ENCODE assay signal across 32 cellular contexts in genomic region chr5:27524515-27524914, GRCh38.
"Had no signal": no experiment of that assay in that cellular context is flagged by ENCODE, and none has a peak within 500 bp of the region (broad histone marks: within the 10 kb centered on the region; RNA-seq: fewer than 3 reads in every experiment).

No MANE protein-coding gene starts in this region.

- ATAC-seq: activated CD8-positive, alpha-beta memory T cell treated with anti-CD3 and anti-CD28 coated beads, Interleukin-2, amount 10 ng/mL, durations not matched to agents 7 days and 5 days; activated CD8-positive, alpha-beta T cell treated with anti-CD3 and anti-CD28 coated beads, Interleukin-2, amount 10 ng/mL, durations not matched to agents 7 days and 5 days; activated naive CD8-positive, alpha-beta T cell treated with anti-CD3 and anti-CD28 coated beads, Interleukin-2, amount 50 U/mL, for 24 hours; body of pancreas; foreskin keratinocyte; gastroesophageal sphincter; T-helper 17 cell had no signal

- H3K4me1 Mint-ChIP-seq: activated CD4-positive, alpha-beta T cell treated with anti-CD3 and anti-CD28 coated beads, Interleukin-2, amount 10 ng/mL, durations not matched to agents 7 days and 5 days; activated CD8-positive, alpha-beta memory T cell treated with anti-CD3 and anti-CD28 coated beads, Interleukin-2, amount 10 ng/mL, durations not matched to agents 7 days and 5 days; activated naive CD4-positive, alpha-beta T cell treated with anti-CD3 and anti-CD28 coated beads, Interleukin-2, amount 50 U/mL, for 24 hours; activated naive CD8-positive, alpha-beta T cell treated with anti-CD3 and anti-CD28 coated beads for 36 hours; activated naive CD8-positive, alpha-beta T cell treated with anti-CD3 and anti-CD28 coated beads, Interleukin-2, amount 50 U/mL, for 24 hours; T-helper 17 cell had no signal

- H3K4me3 ChIP-seq: adrenal gland, body of pancreas, colonic mucosa, esophagus muscularis mucosa, gastroesophageal sphincter had no signal

- DNase-seq: activated CD4-positive, alpha-beta memory T cell treated with anti-CD3 and anti-CD28 coated beads for 36 hours; activated CD4-positive, alpha-beta T cell treated with anti-CD3 and anti-CD28 coated beads for 1 hour; activated CD4-positive, alpha-beta T cell treated with anti-CD3 and anti-CD28 coated beads for 4 hours; activated CD4-positive, alpha-beta T cell treated with anti-CD3 and anti-CD28 coated beads, Interleukin-2, amount 10 ng/mL, durations not matched to agents 7 days and 5 days; activated CD8-positive, alpha-beta memory T cell treated with anti-CD3 and anti-CD28 coated beads, Interleukin-2, amount 10 ng/mL, durations not matched to agents 7 days and 5 days; activated CD8-positive, alpha-beta memory T cell treated with anti-CD3 and anti-CD28 coated beads, Interleukin-2, amount 50 U/mL, for 4 hours; activated CD8-positive, alpha-beta T cell treated with anti-CD3 and anti-CD28 coated beads, Interleukin-2, amount 10 ng/mL, durations not matched to agents 7 days and 5 days; activated effector memory CD4-positive, alpha-beta T cell treated with anti-CD3 and anti-CD28 coated beads, Interleukin-2, amount 50 U/mL, for 16 hours; activated naive CD4-positive, alpha-beta T cell treated with anti-CD3 and anti-CD28 coated beads for 36 hours; activated naive CD8-positive, alpha-beta T cell treated with anti-CD3 and anti-CD28 coated beads for 36 hours; activated naive CD8-positive, alpha-beta T cell treated with anti-CD3 and anti-CD28 coated beads, Interleukin-2, amount 50 U/mL, for 24 hours; activated T-cell treated with anti-CD3 and anti-CD28 coated beads, Interleukin-2, amount 50 U/mL, for 1 hour; activated T-cell treated with anti-CD3 and anti-CD28 coated beads, Interleukin-2, amount 50 U/mL, for 48 hours; adrenal gland; amygdala; aorta; body of pancreas; caudate nucleus; colonic mucosa; effector CD8-positive, alpha-beta T cell; erythroblast; foreskin keratinocyte; head of caudate nucleus; T-helper 1 cell; T-helper 17 cell; T1000 had no signal

- H3K27me3 ChIP-seq: adrenal gland, body of pancreas, colonic mucosa, esophagus muscularis mucosa, foreskin keratinocyte, gastroesophageal sphincter had no signal

- H3K27ac Mint-ChIP-seq: activated CD4-positive, alpha-beta memory T cell treated with anti-CD3 and anti-CD28 coated beads for 36 hours; activated CD4-positive, alpha-beta T cell treated with anti-CD3 and anti-CD28 coated beads, Interleukin-2, amount 10 ng/mL, durations not matched to agents 7 days and 5 days; activated CD8-positive, alpha-beta memory T cell treated with anti-CD3 and anti-CD28 coated beads, Interleukin-2, amount 10 ng/mL, durations not matched to agents 7 days and 5 days; activated CD8-positive, alpha-beta T cell treated with anti-CD3 and anti-CD28 coated beads, Interleukin-2, amount 10 ng/mL, durations not matched to agents 7 days and 5 days; activated naive CD4-positive, alpha-beta T cell treated with anti-CD3 and anti-CD28 coated beads for 36 hours; activated naive CD4-positive, alpha-beta T cell treated with anti-CD3 and anti-CD28 coated beads, Interleukin-2, amount 50 U/mL, for 24 hours; activated naive CD8-positive, alpha-beta T cell treated with anti-CD3 and anti-CD28 coated beads for 36 hours; activated naive CD8-positive, alpha-beta T cell treated with anti-CD3 and anti-CD28 coated beads, Interleukin-2, amount 50 U/mL, for 24 hours; activated T-helper 1 cell treated with anti-CD3 and anti-CD28 coated beads, Interleukin-12 subunit alpha, Interleukin-12 subunit beta, Interleukin-2, Interleukin-4 antibody, amounts not matched to agents 30 ng/mL and 10 ng/mL and 1 ng/mL, durations not matched to agents 14 hours and 24 hours and 36 hours; activated T-helper 2 cell treated with anti-CD3 and anti-CD28 coated beads, Interferon-gamma antibody, Interleukin-2, Interleukin-4, amounts not matched to agents 10 μg/mL and 5 μg/mL and 100 μg/mL, durations not matched to agents 14 hours and 24 hours and 36 hours; T-helper 17 cell; T-helper 2 cell treated with Interferon-gamma antibody and Interleukin-4, amounts not matched to agents 5 μg/mL and 100 μg/mL, for 36 hours had no signal

- H3K27ac ChIP-seq: adrenal gland, body of pancreas, colonic mucosa, esophagus muscularis mucosa, foreskin keratinocyte, gastroesophageal sphincter had no signal

- H3K27me3 Mint-ChIP-seq: activated CD4-positive, alpha-beta memory T cell treated with anti-CD3 and anti-CD28 coated beads for 36 hours; activated CD4-positive, alpha-beta T cell treated with anti-CD3 and anti-CD28 coated beads, Interleukin-2, amount 10 ng/mL, durations not matched to agents 7 days and 5 days; activated CD8-positive, alpha-beta memory T cell treated with anti-CD3 and anti-CD28 coated beads, Interleukin-2, amount 10 ng/mL, durations not matched to agents 7 days and 5 days; activated naive CD4-positive, alpha-beta T cell treated with anti-CD3 and anti-CD28 coated beads, Interleukin-2, amount 50 U/mL, for 24 hours; activated naive CD8-positive, alpha-beta T cell treated with anti-CD3 and anti-CD28 coated beads for 36 hours; activated naive CD8-positive, alpha-beta T cell treated with anti-CD3 and anti-CD28 coated beads, Interleukin-2, amount 50 U/mL, for 24 hours; T-helper 17 cell had no signal

- H3K4me3 Mint-ChIP-seq: activated CD4-positive, alpha-beta memory T cell treated with anti-CD3 and anti-CD28 coated beads for 36 hours; activated CD4-positive, alpha-beta T cell treated with anti-CD3 and anti-CD28 coated beads, Interleukin-2, amount 10 ng/mL, durations not matched to agents 7 days and 5 days; activated CD8-positive, alpha-beta memory T cell treated with anti-CD3 and anti-CD28 coated beads, Interleukin-2, amount 10 ng/mL, durations not matched to agents 7 days and 5 days; activated CD8-positive, alpha-beta T cell treated with anti-CD3 and anti-CD28 coated beads, Interleukin-2, amount 10 ng/mL, durations not matched to agents 7 days and 5 days; activated naive CD4-positive, alpha-beta T cell treated with anti-CD3 and anti-CD28 coated beads for 36 hours; activated naive CD4-positive, alpha-beta T cell treated with anti-CD3 and anti-CD28 coated beads, Interleukin-2, amount 50 U/mL, for 24 hours; activated naive CD8-positive, alpha-beta T cell treated with anti-CD3 and anti-CD28 coated beads for 36 hours; activated naive CD8-positive, alpha-beta T cell treated with anti-CD3 and anti-CD28 coated beads, Interleukin-2, amount 50 U/mL, for 24 hours; activated T-helper 1 cell treated with anti-CD3 and anti-CD28 coated beads, Interleukin-12 subunit alpha, Interleukin-12 subunit beta, Interleukin-2, Interleukin-4 antibody, amounts not matched to agents 30 ng/mL and 10 ng/mL and 1 ng/mL, durations not matched to agents 14 hours and 24 hours and 36 hours; T-helper 17 cell; T-helper 2 cell treated with Interferon-gamma antibody and Interleukin-4, amounts not matched to agents 5 μg/mL and 100 μg/mL, for 36 hours had no signal

- H3K9me3 ChIP-seq: adrenal gland, body of pancreas, colonic mucosa, esophagus muscularis mucosa, gastroesophageal sphincter had no signal

- H3K36me3 Mint-ChIP-seq: activated CD4-positive, alpha-beta memory T cell treated with anti-CD3 and anti-CD28 coated beads for 36 hours; activated CD8-positive, alpha-beta memory T cell treated with anti-CD3 and anti-CD28 coated beads, Interleukin-2, amount 10 ng/mL, durations not matched to agents 7 days and 5 days; activated naive CD4-positive, alpha-beta T cell treated with anti-CD3 and anti-CD28 coated beads, Interleukin-2, amount 50 U/mL, for 24 hours; activated naive CD8-positive, alpha-beta T cell treated with anti-CD3 and anti-CD28 coated beads for 36 hours had no signal

- H3K36me3 ChIP-seq: adrenal gland, colonic mucosa, esophagus muscularis mucosa, gastroesophageal sphincter had no signal

- H3K4me1 ChIP-seq: adrenal gland, body of pancreas, colonic mucosa, esophagus muscularis mucosa, foreskin keratinocyte, gastroesophageal sphincter had no signal
